1 cellular context compared by ENCODE assay signal in the genomic region with DNA sequence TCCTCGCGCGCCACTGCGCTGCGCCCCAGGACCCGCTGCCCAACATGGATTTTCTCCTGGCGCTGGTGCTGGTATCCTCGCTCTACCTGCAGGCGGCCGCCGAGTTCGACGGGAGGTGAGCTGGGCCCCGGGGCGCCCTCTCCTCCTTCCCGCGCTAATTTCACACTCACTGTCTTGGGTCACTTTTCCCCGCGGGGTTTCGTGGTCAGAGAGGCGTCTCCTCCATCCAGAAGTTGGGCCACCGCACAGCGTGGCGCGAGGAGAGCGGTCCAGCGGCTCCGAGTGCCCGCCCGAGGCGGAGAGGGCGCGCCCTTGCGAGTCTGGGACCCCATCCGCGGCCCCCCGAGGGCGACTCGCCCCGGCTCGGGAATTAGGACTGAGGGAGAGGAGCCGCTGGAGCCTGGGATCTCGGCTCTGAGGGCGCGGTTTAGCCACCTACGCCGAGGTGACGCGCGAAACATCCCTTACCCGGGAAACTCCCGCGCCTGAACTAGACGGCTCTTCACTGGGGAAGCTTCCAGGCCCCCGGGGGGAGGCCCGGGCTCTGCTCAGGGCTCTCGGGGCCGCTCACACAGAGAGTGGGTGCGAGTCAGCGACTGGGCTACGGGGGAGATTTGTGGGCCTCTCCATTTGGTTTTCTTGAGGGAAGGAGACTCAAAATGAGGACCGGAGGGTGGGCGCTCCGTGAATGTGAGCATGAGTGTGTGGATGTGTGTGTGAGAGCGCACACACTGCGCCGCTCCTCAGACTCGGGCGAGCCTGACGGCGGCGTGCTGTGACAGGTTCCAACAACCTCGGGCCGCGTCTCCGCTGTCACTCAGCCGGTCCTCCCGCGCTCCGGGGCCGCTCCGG.
TF ChIP-seq lines count a peak whose summit lies in the region.

No MANE protein-coding gene starts in this region.

TF ChIP-seq in HCT116, 20 proteins besides CTCF, POLR2A, EP300 and RAD21 (continued from another document):
- TF ChIP-seq TCF7L2 (IDR thresholded peaks at IDR 0.05; ENCODE audit: borderline replicate concordance, extremely low read depth, insufficient read depth, insufficient read length) = no peak
- TF ChIP-seq POLR2AphosphoS5 (IDR thresholded peaks at IDR 0.05; ENCODE audit: low read depth, low read length) = no peak
- TF ChIP-seq ATF3 (IDR thresholded peaks at IDR 0.05) = no peak
- no peak for TF ChIP-seq SP1 (IDR thresholded peaks at IDR 0.05; ENCODE audit: low read depth)
TF ChIP-seq in HCT116: peak in this region for 0.
